21 cellular contexts compared by ENCODE assay signal in the genomic region with DNA sequence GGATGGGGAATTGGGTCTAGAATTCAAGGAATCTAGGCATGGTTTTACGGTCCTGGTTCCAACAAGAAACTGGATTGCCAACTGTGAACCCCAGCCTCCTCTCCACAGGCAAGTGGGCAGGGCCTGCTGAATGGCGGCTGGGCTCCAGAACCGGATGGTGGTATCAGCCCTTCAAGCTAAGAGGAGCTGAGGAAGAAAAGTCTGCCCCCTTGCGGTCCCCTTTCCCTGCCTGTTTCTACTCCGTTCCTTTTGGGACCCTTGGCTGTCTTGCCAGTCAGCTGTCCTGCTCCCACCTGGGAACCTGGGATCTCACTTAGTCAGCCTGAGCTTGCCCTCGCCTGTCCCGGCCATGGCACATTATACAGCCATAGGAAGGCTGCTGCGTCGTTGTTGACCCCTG.
DNase-seq lines count a peak whose midpoint lies in the region; ATAC-seq, FAIRE-seq and TF ChIP-seq lines count a peak whose summit lies in the region.
"Had no signal": no experiment of that assay in that cellular context is flagged by ENCODE, and none has a peak within 500 bp of the region (broad histone marks: within the 10 kb centered on the region; RNA-seq: fewer than 3 reads in every experiment).

No MANE protein-coding gene starts in this region.

- H3K4me1 ChIP-seq in HepG2 (ENCODE audit: insufficient read depth, low read length) (no peaks in the 10 kb centered on the region), right lobe of liver (no peaks in the 10 kb centered on the region), gastrocnemius medialis (no peaks in the 10 kb centered on the region)

- no peak for FAIRE-seq in HepG2 (lab: Jason Lieb, UNC)
- FAIRE-seq: frontal cortex had no signal

- H3K27me3 ChIP-seq in HepG2 (ENCODE audit: control insufficient read depth in 1 of 2, insufficient read depth in 2 of 2, low read length in 2 of 2): peaks cover 0 to 5% of the 10 kb centered on the region in 2 experiments; a peak in 1 of 5 replicates
- no peaks in the 10 kb centered on the region for H3K27me3 ChIP-seq in right lobe of liver
- peaks cover 0 to 6% (median 0%) of the 10 kb centered on the region in 3 donors for H3K27me3 ChIP-seq in gastrocnemius medialis
- H3K27me3 ChIP-seq: SJCRH30, vagina had no signal

- H3K36me3 ChIP-seq in HepG2 (replicated peaks in 1 of 2; ENCODE audit: control insufficient read depth in 1 of 2, insufficient read depth in 2 of 2, low read length in 2 of 2): no peaks in the 10 kb centered on the region
- no peaks in the 10 kb centered on the region for H3K36me3 ChIP-seq in right lobe of liver
- H3K36me3 ChIP-seq in gastrocnemius medialis: no peaks in the 10 kb centered on the region
- H3K36me3 ChIP-seq: SJCRH30, vagina had no signal

- in situ Hi-C loops in HepG2 (cut with HindIII; ENCODE audit: extremely low pct_ligation_motif_present, low pct_unique_long_range_greater_than_20kb): no loop called here
- in situ Hi-C loops in astrocyte of the spinal cord (cut with HindIII; ENCODE audit: low sequenced_read_pairs): no loop called here
- in situ Hi-C loops in gastrocnemius medialis (cut with MboI; ENCODE audit: low sequenced_read_pairs in 4 of 4): no loop called here

- ATAC-seq in HepG2: peak; percentile 39; the same call in 2 of the 3 replicates
- no peak for ATAC-seq in right lobe of liver
- no peak for ATAC-seq in GM21381 (IDR thresholded peaks at IDR 0.05; ENCODE audit: unreplicated experiment)
- ATAC-seq in gastrocnemius medialis: no peak
- ATAC-seq in HG03521 (IDR thresholded peaks at IDR 0.05; ENCODE audit: unreplicated experiment): no peak
- ATAC-seq: activated CD8-positive, alpha-beta T cell treated with anti-CD3 and anti-CD28 coated beads for 36 hours; activated T-cell treated with anti-CD3 and anti-CD28 coated beads, Interleukin-2, amount 50 U/mL, for 4 hours; T-helper 17 cell had no signal

- H3K4me2 ChIP-seq in HepG2 (ENCODE audit: low read depth, low read length): no peak overlapping the region

- DNase-seq in HepG2 (ENCODE audit: low spot score) (no peak), right lobe of liver (no peak), astrocyte of the spinal cord (ENCODE audit: low read depth, low spot score) (no peak), iPS DF 4.7 (ENCODE audit: extremely low read depth, low spot score) (peak; percentile 78), gastrocnemius medialis (no peak), HK-2 (ENCODE audit: unreplicated experiment) (no peak)
- DNase-seq: activated CD8-positive, alpha-beta T cell treated with anti-CD3 and anti-CD28 coated beads for 36 hours; activated naive CD8-positive, alpha-beta T cell treated with anti-CD3 and anti-CD28 coated beads for 36 hours; activated T-cell treated with anti-CD3 and anti-CD28 coated beads, Interleukin-2, amount 50 U/mL, for 4 hours; CD4-positive, alpha-beta T cell; DMS153; KBM-7; NCI-H2081 treated with DMSO at 0.1 percent for 48 hours; SJCRH30; stimulated activated CD4-positive, alpha-beta T cell treated with anti-CD3 and anti-CD28 coated beads, Interleukin-12 subunit alpha, Interleukin-12 subunit beta, amount 100 ng/mL, for 4 hours; T-helper 17 cell had no signal

- no peak for TF ChIP-seq POLR2A in HepG2 (IDR thresholded peaks at IDR 0.05; ENCODE audit: insufficient read depth in 1 of 2, low read depth in 2 of 2, low read length in 2 of 2)
- TF ChIP-seq POLR2A in right lobe of liver (IDR thresholded peaks at IDR 0.05): no peak
- TF ChIP-seq POLR2A in gastrocnemius medialis (IDR thresholded peaks at IDR 0.05): no peak

- WGBS in HepG2 (ENCODE audit: low lambda C conversion rate): 11% methylated on average over 8 of the region's 9 CpGs
- 66% methylated on average over 6 of the region's 9 CpGs for WGBS in right lobe of liver (ENCODE audit: insufficient coverage, low coverage, low lambda C conversion rate, missing lambda C conversion rate)

- H4K20me1 ChIP-seq in HepG2 (ENCODE audit: insufficient read depth, low read length): no peaks in the 10 kb centered on the region

- TF ChIP-seq RAD21 in HepG2 (CRISPR knock-in tag; IDR thresholded peaks at IDR 0.05): no peak

- POLR2A ChIA-PET in HepG2 (lab: Yijun Ruan, JAX): no interaction called here

- no peak for TF ChIP-seq EP300 in HepG2 (IDR thresholded peaks at IDR 0.05; ENCODE audit: low read depth in 2 of 2, low read length in 2 of 2)
- no peak for TF ChIP-seq EP300 in HepG2 (CRISPR knock-in tag; IDR thresholded peaks at IDR 0.05; ENCODE audit: borderline replicate concordance)

- H3K27ac ChIP-seq in HepG2 (ENCODE audit: extremely low read length, insufficient read depth, low read length) (no peak overlapping the region), right lobe of liver (no peak overlapping the region), gastrocnemius medialis (no peak overlapping the region)
- H3K27ac ChIP-seq: SJCRH30, vagina, VCaP had no signal

- no peak overlapping the region for H3K9ac ChIP-seq in HepG2 (ENCODE audit: insufficient read depth, low read depth, low read length)

- H3K9me3 ChIP-seq in HepG2 (ENCODE audit: low read length) (no peaks in the 10 kb centered on the region), right lobe of liver (no peaks in the 10 kb centered on the region), gastrocnemius medialis (no peaks in the 10 kb centered on the region)
- H3K9me3 ChIP-seq: vagina had no signal

- H3K79me2 ChIP-seq in HepG2 (ENCODE audit: insufficient read depth, low read length): no peaks in the 10 kb centered on the region

- TF ChIP-seq CTCF in HepG2 (CRISPR knock-in tag; IDR thresholded peaks at IDR 0.05) (peak; percentile 36), right lobe of liver (IDR thresholded peaks at IDR 0.05) (peak in 2 of 4 donors; percentile 18 to 38), astrocyte of the spinal cord (IDR thresholded peaks at IDR 0.05; ENCODE audit: low read depth, low read length) (peak; percentile 4), gastrocnemius medialis (IDR thresholded peaks at IDR 0.05 in 4 of 5, conservative IDR thresholded peaks at IDR 0.05 in 1 of 5) (no peak)

- BruUV-seq in HepG2 (replicated peaks; lab: Mats Ljungman, UMichigan): no TSS peak

- no peak overlapping the region for H2AFZ ChIP-seq in HepG2 (ENCODE audit: low read length)

- H3K4me3 ChIP-seq in HepG2 (replicated peaks in 1 of 3; ENCODE audit: insufficient read depth in 1 of 3, low read depth in 2 of 3, low read length in 3 of 3) (no peak overlapping the region), right lobe of liver (no peak overlapping the region), astrocyte of the spinal cord (ENCODE audit: low read depth, low read length) (no peak overlapping the region), gastrocnemius medialis (no peak overlapping the region)
- H3K4me3 ChIP-seq: SJCRH30, vagina had no signal

- intact Hi-C loops in HepG2 (cut with micrococcal nuclease; ENCODE audit: unreplicated experiment): no loop called here
- intact Hi-C loops in right lobe of liver (cut with DNase I): no loop called here
- intact Hi-C loops in gastrocnemius medialis (cut with DNase I; ENCODE audit: low total_unique reads): no loop called here

- CTCF ChIA-PET in HepG2 (lab: Yijun Ruan, JAX; ENCODE audit: low intra/inter-chr PET ratio, low total read pairs): no interaction called here

TF ChIP-seq in HepG2, 621 proteins besides CTCF, POLR2A, EP300 and RAD21:
- no peak for TF ChIP-seq NCOA5 (CRISPR knock-in tag; IDR thresholded peaks at IDR 0.05)
- peak; percentile 25 for TF ChIP-seq STAG1 (CRISPR knock-in tag; IDR thresholded peaks at IDR 0.05)
- TF ChIP-seq SMC3 (IDR thresholded peaks at IDR 0.05; ENCODE audit: low read length): peak; percentile 12; the same call in 1 of the 2 replicates

Comparison
In these comparisons a context has a peak if more than half of its experiments do, and no peak if none do; other contexts are left out.
1. CTCF ChIP-seq: peak in HepG2 (single experiment) and astrocyte of the spinal cord (single experiment); none in gastrocnemius medialis (0 of 5).